ENCODE assay signal across 1 cellular context in genomic region chr2:127293758-127294562, GRCh38.
TF ChIP-seq lines count a peak whose summit lies in the region.

Gene ERCC3, minus strand, starts transcription at chr2:127294144. Its CDS starts 63 bp downstream, at chr2:127294081.

TF ChIP-seq in HepG2, 621 proteins besides CTCF, POLR2A, EP300 and RAD21 (continued from another document and continues in another):
- TF ChIP-seq SYNCRIP (IDR thresholded peaks at IDR 0.05; ENCODE audit: insufficient read depth, low read depth, low read length) (no peak), ARID3A (IDR thresholded peaks at IDR 0.05; ENCODE audit: low read depth, low read length) (no peak), EED (CRISPR knock-in tag; IDR thresholded peaks at IDR 0.05) (peak; percentile 99), E2F5 (CRISPR knock-in tag; conservative IDR thresholded peaks at IDR 0.05) (peak; percentile 87), ARNTL (CRISPR knock-in tag; IDR thresholded peaks at IDR 0.05) (0 out of 2 replicates have a peak, but pooled peaks have one; percentile 39), ASH2L (IDR thresholded peaks at IDR 0.05; ENCODE audit: insufficient read length, low read depth, low read length) (peak; percentile 98), PREB (CRISPR knock-in tag; IDR thresholded peaks at IDR 0.05) (0 out of 2 replicates have a peak, but pooled peaks have one; percentile 21), ZNF335 (CRISPR knock-in tag; IDR thresholded peaks at IDR 0.05) (0 out of 2 replicates have a peak, but pooled peaks have one; percentile 27), ZNF296 (CRISPR knock-in tag; conservative IDR thresholded peaks at IDR 0.05) (peak; percentile 90), ZBTB1 (CRISPR knock-in tag; IDR thresholded peaks at IDR 0.05; ENCODE audit: borderline replicate concordance) (no peak), TAF1 (CRISPR knock-in tag; IDR thresholded peaks at IDR 0.05) (peak; percentile 96), ZNF441 (CRISPR knock-in tag; IDR thresholded peaks at IDR 0.05; ENCODE audit: borderline replicate concordance) (peak; percentile 42; the same call in 1 of the 2 replicates), KLF12 (CRISPR knock-in tag; IDR thresholded peaks at IDR 0.05; ENCODE audit: borderline replicate concordance) (peak; percentile 19; the same call in 1 of the 2 replicates), NFKB2 (CRISPR knock-in tag; IDR thresholded peaks at IDR 0.05; ENCODE audit: borderline replicate concordance) (peak; percentile 96; the same call in 1 of the 2 replicates), POGK (CRISPR knock-in tag; conservative IDR thresholded peaks at IDR 0.05) (peak; percentile 98), FIP1L1 (IDR thresholded peaks at IDR 0.05; ENCODE audit: borderline replicate concordance, insufficient read depth, low read depth, low read length) (no peak), THRA (CRISPR knock-in tag; IDR thresholded peaks at IDR 0.05; ENCODE audit: borderline replicate concordance) (peak; percentile 68), ZSCAN21 (CRISPR knock-in tag; IDR thresholded peaks at IDR 0.05; ENCODE audit: borderline replicate concordance) (peak; percentile 96; the same call in 1 of the 2 replicates), ZNF383 (CRISPR knock-in tag; IDR thresholded peaks at IDR 0.05; ENCODE audit: borderline replicate concordance) (0 out of 2 replicates have a peak, but pooled peaks have one; percentile 69), TRAFD1 (CRISPR knock-in tag; IDR thresholded peaks at IDR 0.05; ENCODE audit: borderline replicate concordance) (peak; percentile 86; the same call in 1 of the 2 replicates), HOXD1 (CRISPR knock-in tag; IDR thresholded peaks at IDR 0.05) (0 out of 2 replicates have a peak, but pooled peaks have one; percentile 72), GZF1 (CRISPR knock-in tag; IDR thresholded peaks at IDR 0.05) (peak; percentile 67), ZNF496 (CRISPR knock-in tag; IDR thresholded peaks at IDR 0.05; ENCODE audit: insufficient replicate concordance) (no peak), ZNF12 (CRISPR knock-in tag; IDR thresholded peaks at IDR 0.05) (peak; percentile 67), ZMAT5 (CRISPR knock-in tag; IDR thresholded peaks at IDR 0.05; ENCODE audit: borderline replicate concordance, low read depth) (no peak), GATAD1 (CRISPR knock-in tag; IDR thresholded peaks at IDR 0.05) (peak; percentile 96), EEA1 (CRISPR knock-in tag; IDR thresholded peaks at IDR 0.05; ENCODE audit: borderline replicate concordance) (peak; percentile 99), LRRFIP1 (CRISPR knock-in tag; conservative IDR thresholded peaks at IDR 0.05) (peak; percentile 56; the same call in 1 of the 2 replicates), ZBTB4 (CRISPR knock-in tag; IDR thresholded peaks at IDR 0.05; ENCODE audit: borderline replicate concordance) (no peak), ZBTB25 (CRISPR knock-in tag; IDR thresholded peaks at IDR 0.05) (peak; percentile 74), BRF2 (CRISPR knock-in tag; IDR thresholded peaks at IDR 0.05) (no peak), REXO4 (CRISPR knock-in tag; IDR thresholded peaks at IDR 0.05; ENCODE audit: borderline replicate concordance) (peak; percentile 64), PLSCR1 (CRISPR knock-in tag; IDR thresholded peaks at IDR 0.05; ENCODE audit: borderline replicate concordance) (peak; percentile 91; the same call in 1 of the 2 replicates), KMT2A (CRISPR knock-in tag; IDR thresholded peaks at IDR 0.05) (peak; percentile 96), ONECUT2 (CRISPR knock-in tag; IDR thresholded peaks at IDR 0.05) (no peak), BCL3 (CRISPR knock-in tag; IDR thresholded peaks at IDR 0.05) (peak; percentile 94), RBM39 (IDR thresholded peaks at IDR 0.05; ENCODE audit: low read depth, low read length, poor library complexity, severe bottlenecking) (peak; percentile 68)
